13 cellular contexts compared by ENCODE assay signal in genomic region chr17:20922128-20922670, GRCh38.
A peak's percentile ranks its signal among the peaks of the same experiment; 100 is the strongest.
DNase-seq lines count a peak whose midpoint lies in the region; ATAC-seq, FAIRE-seq and TF ChIP-seq lines count a peak whose summit lies in the region.
"Had no signal": no experiment of that assay in that cellular context is flagged by ENCODE, and none has a peak within 500 bp of the region (broad histone marks: within the 10 kb centered on the region; RNA-seq: fewer than 3 reads in every experiment).

No MANE protein-coding gene starts in this region.

- H4K20me1 ChIP-seq in astrocyte (ENCODE audit: insufficient read depth, low read length) (no peaks in the 10 kb centered on the region), smooth muscle cell (ENCODE audit: low read depth) (no peaks in the 10 kb centered on the region)

- H3K4me1 Mint-ChIP-seq in astrocyte (ENCODE audit: low read depth, unreplicated experiment), result peaks cover 43% of the 10 kb centered on the region
- peaks cover 10% of the 10 kb centered on the region for H3K4me1 Mint-ChIP-seq in endothelial cell (ENCODE audit: unreplicated experiment)
- no peaks in the 10 kb centered on the region for H3K4me1 Mint-ChIP-seq in stimulated activated naive CD8-positive, alpha-beta T cell treated with anti-CD3 and anti-CD28 coated beads, Interleukin-15, amount 100 ng/mL, for 72 hours
- H3K4me1 Mint-ChIP-seq: stimulated activated memory B cell treated with anti-CD40 and anti-IgM and Interleukin-4, amounts not matched to agents 10 μg/mL and 1 μg/mL and 100 μg/mL, for 72 hours had no signal

- no peaks in the 10 kb centered on the region for H3K27me3 Mint-ChIP-seq in astrocyte (ENCODE audit: low read depth, unreplicated experiment)
- H3K27me3 Mint-ChIP-seq in endothelial cell (ENCODE audit: unreplicated experiment), result peaks cover 2% of the 10 kb centered on the region
- H3K27me3 Mint-ChIP-seq in stimulated activated naive CD8-positive, alpha-beta T cell treated with anti-CD3 and anti-CD28 coated beads, Interleukin-15, amount 100 ng/mL, for 72 hours, result peaks cover 34% of the 10 kb centered on the region

- H3K36me3 ChIP-seq in astrocyte (ENCODE audit: insufficient read depth, low read length) (no peaks in the 10 kb centered on the region), heart left ventricle (no peaks in the 10 kb centered on the region), smooth muscle cell (ENCODE audit: low read depth) (no peaks in the 10 kb centered on the region)

- TF ChIP-seq CTCF in HFF-Myc (IDR thresholded peaks at IDR 0.05; ENCODE audit: low read depth, low read length, missing control alignments), result no peak
- TF ChIP-seq CTCF in astrocyte (IDR thresholded peaks at IDR 0.05; ENCODE audit: insufficient read depth, low read depth, low read length), result no peak
- TF ChIP-seq CTCF in heart left ventricle (IDR thresholded peaks at IDR 0.05), result no peak
- TF ChIP-seq CTCF in smooth muscle cell (IDR thresholded peaks at IDR 0.05; ENCODE audit: borderline replicate concordance, insufficient read depth, poor library complexity, severe bottlenecking), result no peak
- TF ChIP-seq CTCF in endothelial cell (IDR thresholded peaks at IDR 0.05; ENCODE audit: unreplicated experiment), result no peak
- no peak for TF ChIP-seq CTCF in D721Med (IDR thresholded peaks at IDR 0.05; ENCODE audit: insufficient read depth, missing control alignments)

- H3K27ac ChIP-seq in astrocyte (ENCODE audit: low read depth, low read length) (peak overlapping the region; percentile 88), heart left ventricle (peak overlapping the region in 11 of 12 donors; percentile 10 to 81 (median 59)), smooth muscle cell (ENCODE audit: low read depth) (peak overlapping the region; percentile 96)

- H3K27me3 ChIP-seq in astrocyte (ENCODE audit: insufficient read depth, low read length) (no peaks in the 10 kb centered on the region), heart left ventricle (no peaks in the 10 kb centered on the region), smooth muscle cell (ENCODE audit: low read depth) (no peaks in the 10 kb centered on the region)

- DNase-seq in HFF-Myc (ENCODE audit: extremely low read depth, low read depth) (peak; percentile 35), astrocyte (ENCODE audit: low read depth) (peak; percentile 56), heart left ventricle (peak in 4 of 5 donors; percentile 40 to 65 (median 53)), smooth muscle cell (lab: John Stamatoyannopoulos, UW; ENCODE audit: unreplicated experiment) (no peak), endothelial cell (ENCODE audit: low spot score) (no peak), D721Med (ENCODE audit: insufficient read length, low spot score) (no peak), sciatic nerve (ENCODE audit: low spot score) (no peak)
- DNase-seq in stimulated activated naive CD8-positive, alpha-beta T cell treated with anti-CD3 and anti-CD28 coated beads, Interleukin-15, amount 100 ng/mL, for 72 hours, result no peak
- DNase-seq: activated CD8-positive, alpha-beta memory T cell treated with anti-CD3 and anti-CD28 coated beads for 24 hours; effector CD4-positive, alpha-beta T cell; NCI-H1048; NCI-H524 treated with DMSO at 0.1 percent for 48 hours had no signal

- TF ChIP-seq POLR2A in heart left ventricle (IDR thresholded peaks at IDR 0.05), result no peak

- H3K27ac Mint-ChIP-seq in astrocyte (ENCODE audit: unreplicated experiment), result peak overlapping the region; percentile 93
- H3K27ac Mint-ChIP-seq in endothelial cell (ENCODE audit: unreplicated experiment), result no peak overlapping the region
- H3K27ac Mint-ChIP-seq in stimulated activated naive CD8-positive, alpha-beta T cell treated with anti-CD3 and anti-CD28 coated beads, Interleukin-15, amount 100 ng/mL, for 72 hours, result no peak overlapping the region
- H3K27ac Mint-ChIP-seq: stimulated activated memory B cell treated with anti-CD40 and anti-IgM and Interleukin-4, amounts not matched to agents 10 μg/mL and 1 μg/mL and 100 μg/mL, for 72 hours had no signal

- H3K9ac ChIP-seq in astrocyte (ENCODE audit: low read length) (no peak overlapping the region), smooth muscle cell (ENCODE audit: low read depth) (peak overlapping the region; percentile 78)

- WGBS in heart left ventricle, 4 donors, result 71 to 84% (median 82%) methylated on average over 1 of the region's 1 CpG
- WGBS in smooth muscle cell (ENCODE audit: low lambda C conversion rate), result 100% methylated on average over 1 of the region's 1 CpG

- peaks cover 31% of the 10 kb centered on the region for H3F3A ChIP-seq in smooth muscle cell (ENCODE audit: low read depth)

- H3K4me3 ChIP-seq in HFF-Myc (replicated peaks; ENCODE audit: low read depth, low read length) (no peak overlapping the region), astrocyte (ENCODE audit: insufficient read depth, low read depth, low read length) (peak overlapping the region; percentile 12), heart left ventricle (peak overlapping the region in 4 of 12 donors; percentile 11 to 48 (median 28)), smooth muscle cell (no peak overlapping the region)

- peak; percentile 23 to 85 (median 74) for ATAC-seq in heart left ventricle
- ATAC-seq in stimulated activated naive CD8-positive, alpha-beta T cell treated with anti-CD3 and anti-CD28 coated beads, Interleukin-15, amount 100 ng/mL, for 72 hours, result no peak
- no peak for ATAC-seq in sciatic nerve
- ATAC-seq: stimulated activated memory B cell treated with anti-CD40 and anti-IgM and Interleukin-4, amounts not matched to agents 10 μg/mL and 1 μg/mL and 100 μg/mL, for 72 hours had no signal

- H2AFZ ChIP-seq in astrocyte (ENCODE audit: low read depth, low read length) (peak overlapping the region; percentile 42), smooth muscle cell (ENCODE audit: low read depth) (no peak overlapping the region)

- FAIRE-seq in astrocyte (lab: Jason Lieb, UNC), result peak; percentile 32
- FAIRE-seq in D721Med (lab: Jason Lieb, UNC), result no peak

- H3K4me2 ChIP-seq in astrocyte (ENCODE audit: low read length), result peak overlapping the region; percentile 66
- H3K4me2 ChIP-seq in smooth muscle cell, result peak overlapping the region; percentile 73

- H3K4me3 Mint-ChIP-seq in astrocyte (ENCODE audit: unreplicated experiment), result no peak overlapping the region
- no peak overlapping the region for H3K4me3 Mint-ChIP-seq in endothelial cell (ENCODE audit: unreplicated experiment)
- H3K4me3 Mint-ChIP-seq in stimulated activated naive CD8-positive, alpha-beta T cell treated with anti-CD3 and anti-CD28 coated beads, Interleukin-15, amount 100 ng/mL, for 72 hours, result no peak overlapping the region
- H3K4me3 Mint-ChIP-seq: stimulated activated memory B cell treated with anti-CD40 and anti-IgM and Interleukin-4, amounts not matched to agents 10 μg/mL and 1 μg/mL and 100 μg/mL, for 72 hours had no signal

- H3K4me1 ChIP-seq in astrocyte (ENCODE audit: insufficient read depth, low read length) (peaks cover 33% of the 10 kb centered on the region), heart left ventricle (peaks cover 0 to 15% (median 0%) of the 10 kb centered on the region in 12 donors), smooth muscle cell (ENCODE audit: low read depth) (peaks cover 32% of the 10 kb centered on the region)

- intact Hi-C loops in heart left ventricle (cut with DNase I), result loop anchor here in 1 of 10 donors (10.0 kb wide), 1 partner anchor 73 kb away; no protein-coding TSS in a partner anchor
- intact Hi-C loops in sciatic nerve (cut with DNase I), result no loop called here

- no peaks in the 10 kb centered on the region for H3K9me3 ChIP-seq in astrocyte (ENCODE audit: insufficient read depth, low read depth, low read length)
- H3K9me3 ChIP-seq in heart left ventricle, result peaks cover 0 to 6% (median 0%) of the 10 kb centered on the region in 12 donors
- no peaks in the 10 kb centered on the region for H3K9me3 ChIP-seq in smooth muscle cell (replicated peaks; ENCODE audit: low read depth)

- H3K36me3 Mint-ChIP-seq in astrocyte (ENCODE audit: low read depth, unreplicated experiment) (peaks cover 4% of the 10 kb centered on the region), endothelial cell (ENCODE audit: low read depth, unreplicated experiment) (no peaks in the 10 kb centered on the region)
- H3K36me3 Mint-ChIP-seq: stimulated activated memory B cell treated with anti-CD40 and anti-IgM and Interleukin-4, amounts not matched to agents 10 μg/mL and 1 μg/mL and 100 μg/mL, for 72 hours had no signal

- no peaks in the 10 kb centered on the region for H3K9me3 Mint-ChIP-seq in astrocyte (ENCODE audit: unreplicated experiment)
- no peaks in the 10 kb centered on the region for H3K9me3 Mint-ChIP-seq in endothelial cell (ENCODE audit: unreplicated experiment)
- H3K9me3 Mint-ChIP-seq in stimulated activated naive CD8-positive, alpha-beta T cell treated with anti-CD3 and anti-CD28 coated beads, Interleukin-15, amount 100 ng/mL, for 72 hours, result no peaks in the 10 kb centered on the region
- H3K9me3 Mint-ChIP-seq: stimulated activated memory B cell treated with anti-CD40 and anti-IgM and Interleukin-4, amounts not matched to agents 10 μg/mL and 1 μg/mL and 100 μg/mL, for 72 hours had no signal

- H3K79me2 ChIP-seq in astrocyte (ENCODE audit: insufficient read depth, low read length), result no peaks in the 10 kb centered on the region
- H3K79me2 ChIP-seq in smooth muscle cell (ENCODE audit: low read depth), result peaks cover 19% of the 10 kb centered on the region

Comparison
In these comparisons a context has a peak if more than half of its experiments do, and no peak if none do; other contexts are left out.
1. DNase-seq: peak in HFF-Myc (single experiment), astrocyte (single experiment) and heart left ventricle (4 of 5); none in smooth muscle cell (single experiment), endothelial cell (single experiment), stimulated activated naive CD8-positive, alpha-beta T cell treated with anti-CD3 and anti-CD28 coated beads, Interleukin-15, amount 100 ng/mL, for 72 hours (0 of 2), D721Med (single experiment) and sciatic nerve (single experiment).
2. ATAC-seq: peak in heart left ventricle (4 of 4); none in stimulated activated naive CD8-positive, alpha-beta T cell treated with anti-CD3 and anti-CD28 coated beads, Interleukin-15, amount 100 ng/mL, for 72 hours (single experiment) and sciatic nerve (single experiment).
3. Peak in every context shown above with its lines, with median percentiles within 50 percentile points of each other: H3K27ac ChIP-seq.